ENCODE assay signal across 9 cellular contexts in genomic region chr1:89552481-89553194, GRCh38. TPM values are rescaled to one million over a fixed set of nuclear protein-coding genes. Genes with fewer than 3 reads are reported as not detected.
DNase-seq lines count a peak whose midpoint lies in the region; ATAC-seq and TF ChIP-seq lines count a peak whose summit lies in the region.
"Had no signal": no experiment of that assay in that cellular context is flagged by ENCODE, and none has a peak within 500 bp of the region (broad histone marks: within the 10 kb centered on the region; RNA-seq: fewer than 3 reads in every experiment).

No MANE protein-coding gene starts in this region.

- H3K36me3 ChIP-seq in subcutaneous abdominal adipose tissue (ENCODE audit: control insufficient read depth in 5 of 5, insufficient read depth in 5 of 5, low read length in 5 of 5), result peaks cover 0 to 5% (median 0%) of the 10 kb centered on the region in 5 donors
- H3K36me3 ChIP-seq in BE2C, result no peaks in the 10 kb centered on the region

- CTCF ChIA-PET in RWPE1 (lab: Yijun Ruan, JAX), result interaction anchor here (0.6 to 0.7 kb wide), 3 partner anchors 19 to 481 kb away, joined by 3 to 4 read pairs (median 3); partner anchors contain the start of gene LRRC8B

- no peak overlapping the region for H3K4me3 ChIP-seq in fibroblast of mammary gland (ENCODE audit: control insufficient read depth, low read depth, low read length)
- peak overlapping the region in 4 of 5 donors; percentile 28 to 46 (median 31) for H3K4me3 ChIP-seq in subcutaneous abdominal adipose tissue (ENCODE audit: low read depth in 1 of 5, low read length in 5 of 5)
- H3K4me3 ChIP-seq in BE2C (ENCODE audit: low read depth, low read length), result no peak overlapping the region

- peak; percentile 77 for ATAC-seq in GM19455 (IDR thresholded peaks at IDR 0.05; ENCODE audit: unreplicated experiment)
- ATAC-seq in HG03469 (IDR thresholded peaks at IDR 0.05; ENCODE audit: unreplicated experiment), result peak; percentile 86
- ATAC-seq in Right ventricle myocardium superior (ENCODE audit: poor library complexity), result no peak

- H3K9me3 ChIP-seq in subcutaneous abdominal adipose tissue (ENCODE audit: control insufficient read depth in 5 of 5, low read length in 5 of 5) (no peaks in the 10 kb centered on the region), BE2C (no peaks in the 10 kb centered on the region)

- DNase-seq in DMS153 treated with DMSO at 0.1 percent for 48 hours (lab: John Stamatoyannopoulos, UW; ENCODE audit: unreplicated experiment) (peak; percentile 84), RWPE1 (ENCODE audit: low spot score) (peak; percentile 16), fibroblast of mammary gland (ENCODE audit: low read depth) (peak; percentile 45), BE2C (no peak), Right ventricle myocardium superior (no peak)
- DNase-seq: IMR-90 had no signal

- H3K4me1 ChIP-seq in subcutaneous abdominal adipose tissue (ENCODE audit: control insufficient read depth in 5 of 5, insufficient read depth in 5 of 5, low read length in 5 of 5) (peaks cover 2 to 56% (median 29%) of the 10 kb centered on the region in 5 donors), BE2C (no peaks in the 10 kb centered on the region)

- no peak for TF ChIP-seq CTCF in RWPE1 (conservative IDR thresholded peaks at IDR 0.05; ENCODE audit: low read depth)
- TF ChIP-seq CTCF in fibroblast of mammary gland (conservative IDR thresholded peaks at IDR 0.05; ENCODE audit: control insufficient read depth, insufficient read depth, low read depth, low read length), result no peak
- no peak for TF ChIP-seq CTCF in BE2C (IDR thresholded peaks at IDR 0.05; ENCODE audit: low read depth, low read length)

- POLR2A ChIA-PET in RWPE1 (lab: Yijun Ruan, JAX; ENCODE audit: low non-redundant PET), result interaction anchor here (0.7 kb wide), 1 partner anchor 22 kb away, joined by 3 read pairs; no protein-coding TSS in a partner anchor

- intact Hi-C loops in Right ventricle myocardium superior (cut with DNase I), result no loop called here

- H3K9ac ChIP-seq in subcutaneous abdominal adipose tissue (ENCODE audit: low read length in 5 of 5), result peak overlapping the region in 4 of 5 donors; percentile 11 to 56 (median 22)

- H3K27me3 ChIP-seq in subcutaneous abdominal adipose tissue (ENCODE audit: control insufficient read depth in 5 of 5, insufficient read depth in 4 of 5, low read length in 5 of 5) (no peaks in the 10 kb centered on the region), BE2C (no peaks in the 10 kb centered on the region)

- H3K27ac ChIP-seq in RWPE1 (no peak overlapping the region), subcutaneous abdominal adipose tissue (ENCODE audit: low read depth, low read length) (peak overlapping the region; percentile 84)

RNA-seq across cellular contexts. Expression of gene LRRC8B, which starts 28.0 kb away (rescaled TPM):
- 5.7 TPM for polyA plus RNA-seq in BE2C (2012; ENCODE audit: insufficient read depth, insufficient read length, low read depth)
- total RNA-seq in Right ventricle myocardium superior, result 2.5 TPM

Comparison
In these comparisons a context has a peak if more than half of its experiments do, and no peak if none do; other contexts are left out.
1. DNase-seq: peak in DMS153 treated with DMSO at 0.1 percent for 48 hours (single experiment), RWPE1 (single experiment) and fibroblast of mammary gland (single experiment); none in BE2C (single experiment) and Right ventricle myocardium superior (single experiment).
2. H3K4me3 ChIP-seq: peak in subcutaneous abdominal adipose tissue (4 of 5); none in fibroblast of mammary gland (single experiment) and BE2C (single experiment).